ENCODE assay signal across 13 cellular contexts in genomic region chr1:27616441-27616840, GRCh38. TPM values are rescaled to one million over a fixed set of nuclear protein-coding genes. Genes with fewer than 3 reads are reported as not detected.
A peak's percentile ranks its signal among the peaks of the same experiment; 100 is the strongest.
DNase-seq lines count a peak whose midpoint lies in the region; ATAC-seq, FAIRE-seq and TF ChIP-seq lines count a peak whose summit lies in the region.
"Had no signal": no experiment of that assay in that cellular context is flagged by ENCODE, and none has a peak within 500 bp of the region (broad histone marks: within the 10 kb centered on the region; RNA-seq: fewer than 3 reads in every experiment).

No MANE protein-coding gene starts in this region.

- H3K27ac Mint-ChIP-seq in T-helper 17 cell, result peak overlapping the region; percentile 95

- TF ChIP-seq RAD21 in HepG2 (CRISPR knock-in tag; IDR thresholded peaks at IDR 0.05), result no peak

- H3K27me3 ChIP-seq in HepG2 (ENCODE audit: control insufficient read depth in 1 of 2, insufficient read depth in 2 of 2, low read length in 2 of 2) (peaks cover 0 to 16% of the 10 kb centered on the region in 2 experiments; a peak in 3 of 5 replicates), right lobe of liver (no peaks in the 10 kb centered on the region), upper lobe of right lung (no peaks in the 10 kb centered on the region), testis (no peaks in the 10 kb centered on the region)
- H3K27me3 ChIP-seq: adrenal gland had no signal

- no peaks in the 10 kb centered on the region for H3K9me3 ChIP-seq in HepG2 (ENCODE audit: low read length)
- no peaks in the 10 kb centered on the region for H3K9me3 ChIP-seq in right lobe of liver
- H3K9me3 ChIP-seq in T-helper 17 cell (ENCODE audit: control insufficient read depth, low read length, poor library complexity, severe bottlenecking), result no peaks in the 10 kb centered on the region
- H3K9me3 ChIP-seq in upper lobe of right lung, result no peaks in the 10 kb centered on the region
- H3K9me3 ChIP-seq in testis, result no peaks in the 10 kb centered on the region
- H3K9me3 ChIP-seq: adrenal gland had no signal

- no peaks in the 10 kb centered on the region for H3K36me3 Mint-ChIP-seq in T-helper 17 cell (ENCODE audit: low read depth)

- no peaks in the 10 kb centered on the region for H3K79me2 ChIP-seq in HepG2 (ENCODE audit: insufficient read depth, low read length)

- H3K9ac ChIP-seq in HepG2 (ENCODE audit: insufficient read depth, low read depth, low read length), result no peak overlapping the region

- H3K27ac ChIP-seq in HepG2 (ENCODE audit: extremely low read length, insufficient read depth, low read length), result no peak overlapping the region
- no peak overlapping the region for H3K27ac ChIP-seq in right lobe of liver
- no peak overlapping the region for H3K27ac ChIP-seq in upper lobe of right lung
- no peak overlapping the region for H3K27ac ChIP-seq in testis
- H3K27ac ChIP-seq: adrenal gland had no signal

- intact Hi-C loops in HepG2 (cut with micrococcal nuclease; ENCODE audit: unreplicated experiment), result no loop called here
- intact Hi-C loops in right lobe of liver (cut with DNase I), result loop anchor here in 1 of 2 donors (5.0 kb wide), 1 partner anchor 41 kb away; no protein-coding TSS in a partner anchor
- intact Hi-C loops in upper lobe of right lung (cut with DNase I), result no loop called here
- intact Hi-C loops in testis (cut with DNase I; ENCODE audit: low total_unique reads), result loop anchor here (10.0 kb wide), 1 partner anchor 48 kb away; no protein-coding TSS in a partner anchor

- H3K36me3 ChIP-seq in HepG2 (replicated peaks in 1 of 2; ENCODE audit: control insufficient read depth in 1 of 2, insufficient read depth in 2 of 2, low read length in 2 of 2) (no peaks in the 10 kb centered on the region), right lobe of liver (no peaks in the 10 kb centered on the region), upper lobe of right lung (no peaks in the 10 kb centered on the region), testis (ENCODE audit: low read depth, missing control alignments) (no peaks in the 10 kb centered on the region)
- H3K36me3 ChIP-seq: adrenal gland had no signal

- peak; percentile 26; the same call in 1 of the 2 replicates for TF ChIP-seq CTCF in HepG2 (CRISPR knock-in tag; IDR thresholded peaks at IDR 0.05)
- TF ChIP-seq CTCF in right lobe of liver (IDR thresholded peaks at IDR 0.05), result no peak
- peak; percentile 27 for TF ChIP-seq CTCF in fibroblast of pulmonary artery (IDR thresholded peaks at IDR 0.05; ENCODE audit: low read length, missing control alignments)
- TF ChIP-seq CTCF in upper lobe of right lung (IDR thresholded peaks at IDR 0.05), result peak; percentile 10
- TF ChIP-seq CTCF in testis (IDR thresholded peaks at IDR 0.05), result peak in 1 of 3 experiments; percentile 9

- TF ChIP-seq EP300 in HepG2 (IDR thresholded peaks at IDR 0.05; ENCODE audit: low read depth in 2 of 2, low read length in 2 of 2) (no peak), HepG2 (CRISPR knock-in tag; IDR thresholded peaks at IDR 0.05; ENCODE audit: borderline replicate concordance) (no peak)

- H3K4me1 ChIP-seq in HepG2 (ENCODE audit: insufficient read depth, low read length) (peaks cover 31% of the 10 kb centered on the region), right lobe of liver (no peaks in the 10 kb centered on the region), upper lobe of right lung (peaks cover 14% of the 10 kb centered on the region), testis (peaks cover 3% of the 10 kb centered on the region)

- no CpG with 5 or more reads among the region's 2 CpGs for WGBS in HepG2 (ENCODE audit: low lambda C conversion rate)
- WGBS in right lobe of liver (ENCODE audit: insufficient coverage, low coverage, low lambda C conversion rate, missing lambda C conversion rate), result no CpG with 5 or more reads among the region's 2 CpGs
- WGBS in testis, 2 donors, result 88 to 94% methylated on average over 2 of the region's 2 CpGs

- no peak overlapping the region for H3K4me2 ChIP-seq in HepG2 (ENCODE audit: low read depth, low read length)

- in situ Hi-C loops in HepG2 (cut with HindIII; ENCODE audit: extremely low pct_ligation_motif_present, low pct_unique_long_range_greater_than_20kb), result loop anchor here (5.0 kb wide), 1 partner anchor 41 kb away; no protein-coding TSS in a partner anchor

- DNase-seq in HepG2 (ENCODE audit: low spot score) (no peak), right lobe of liver (no peak), T-helper 17 cell (no peak), fibroblast of pulmonary artery (ENCODE audit: low read depth) (no peak), upper lobe of right lung (no peak), testis (no peak), LoVo (ENCODE audit: low spot score) (no peak)
- DNase-seq: adrenal gland; NCI-H187 treated with DMSO at 0.1 percent for 48 hours; stimulated activated naive CD4-positive, alpha-beta T cell; T-helper 2 cell had no signal

- H3K27me3 Mint-ChIP-seq in T-helper 17 cell, result no peaks in the 10 kb centered on the region

- POLR2A ChIA-PET in HepG2 (lab: Yijun Ruan, JAX), result no interaction called here

- H3K4me3 Mint-ChIP-seq in T-helper 17 cell, result no peak overlapping the region

- TF ChIP-seq POLR2A in HepG2 (IDR thresholded peaks at IDR 0.05; ENCODE audit: insufficient read depth in 1 of 2, low read depth in 2 of 2, low read length in 2 of 2), result no peak
- TF ChIP-seq POLR2A in right lobe of liver (IDR thresholded peaks at IDR 0.05), result no peak
- TF ChIP-seq POLR2A in testis (IDR thresholded peaks at IDR 0.05), result no peak

- no peak for FAIRE-seq in HepG2 (lab: Jason Lieb, UNC)
- FAIRE-seq: G401.6 had no signal

- ATAC-seq in HepG2, result peak; percentile 26; the same call in 2 of the 3 replicates
- no peak for ATAC-seq in right lobe of liver
- ATAC-seq in T-helper 17 cell, result no peak
- no peak for ATAC-seq in upper lobe of right lung
- ATAC-seq in HG03139 (IDR thresholded peaks at IDR 0.05; ENCODE audit: unreplicated experiment), result no peak

- H4K20me1 ChIP-seq in HepG2 (ENCODE audit: insufficient read depth, low read length), result no peaks in the 10 kb centered on the region

- peaks cover 46% of the 10 kb centered on the region for H3K4me1 Mint-ChIP-seq in T-helper 17 cell

- no TSS peak for BruUV-seq in HepG2 (replicated peaks; lab: Mats Ljungman, UMichigan)

- no peak overlapping the region for H2AFZ ChIP-seq in HepG2 (ENCODE audit: low read length)

- H3K4me3 ChIP-seq in HepG2 (replicated peaks in 1 of 3; ENCODE audit: insufficient read depth in 1 of 3, low read depth in 2 of 3, low read length in 3 of 3) (no peak overlapping the region), right lobe of liver (no peak overlapping the region), fibroblast of pulmonary artery (replicated peaks; ENCODE audit: low read depth, low read length) (no peak overlapping the region), upper lobe of right lung (no peak overlapping the region), testis (no peak overlapping the region)
- H3K4me3 ChIP-seq: adrenal gland had no signal

- CTCF ChIA-PET in HepG2 (lab: Yijun Ruan, JAX; ENCODE audit: low intra/inter-chr PET ratio, low total read pairs), result no interaction called here

RNA-seq across cellular contexts. Expression of gene AHDC1, which starts 12.5 kb away (rescaled TPM):
- total RNA-seq in HepG2 (2016; rRNA removed; fragmentation: Illumina TruSeq; extraction: Trizol) (2.6 and 2.7 TPM in 2 replicates), right lobe of liver (10 to 100 TPM in 3 of 6 experiments, 1 to 10 TPM in 3; 5.5 to 21.3 (median 10.9) TPM), T-helper 17 cell (10 to 100 TPM; 15.9 to 18.7 TPM), upper lobe of right lung (34.2 TPM), testis (10 to 100 TPM; 73.7 to 86.8 TPM)
- total RNA-seq in HepG2 (2016; cell fraction: cytosol; rRNA removed; fragmentation: Illumina TruSeq; extraction: Trizol; ENCODE audit: low read depth), result 1.9 and 2.6 TPM in 2 replicates
- total RNA-seq in HepG2 (2016; cell fraction: insoluble cytoplasmic fraction; rRNA removed; fragmentation: Illumina TruSeq; extraction: Trizol), result 3.1 and 3.5 TPM in 2 replicates
- total RNA-seq in HepG2 (2016; cell fraction: membrane; rRNA removed; fragmentation: Illumina TruSeq; extraction: Trizol), result 1.6 and 2.4 TPM in 2 replicates
- 3.0 and 6.6 TPM in 2 replicates for total RNA-seq in HepG2 (2016; cell fraction: nucleus; rRNA removed; fragmentation: Illumina TruSeq; extraction: Trizol)
- polyA plus RNA-seq in HepG2 (2011; rRNA removed) (1.0 and 1.2 TPM in 2 replicates), testis (ENCODE audit: insufficient read depth, low read depth, low replicate concordance) (32.5 TPM)
- 0.52 and 0.72 TPM in 2 replicates for polyA plus RNA-seq in HepG2 (2011; cell fraction: cytosol; rRNA removed)
- polyA plus RNA-seq in HepG2 (2011; cell fraction: nucleus; rRNA removed), result 7.0 and 8.3 TPM in 2 replicates
- polyA plus RNA-seq in HepG2 (2012), result 4.7 and 7.3 TPM in 2 replicates
- 0.24 and 0.35 TPM in 2 replicates for polyA plus RNA-seq in HepG2 (2016; cell fraction: cytosol; fragmentation: Illumina TruSeq; extraction: Trizol; ENCODE audit: low read depth)
- polyA plus RNA-seq in HepG2 (2016; cell fraction: insoluble cytoplasmic fraction; fragmentation: Illumina TruSeq; extraction: Trizol; ENCODE audit: low read depth), result 3.9 and 4.0 TPM in 2 replicates
- 0.32 and 0.57 TPM in 2 replicates for polyA plus RNA-seq in HepG2 (2016; cell fraction: membrane; fragmentation: Illumina TruSeq; extraction: Trizol; ENCODE audit: low read depth)
- polyA plus RNA-seq in HepG2 (2016; cell fraction: nucleus; fragmentation: Illumina TruSeq; extraction: Trizol; ENCODE audit: insufficient read depth, low read depth), result 12.2 and 16.8 TPM in 2 replicates
- 3.1 and 6.5 TPM in 2 replicates for polyA minus RNA-seq in HepG2 (2011; rRNA and poly(A)+ RNA removed; ENCODE audit: low replicate concordance)
- 3.1 and 3.7 TPM in 2 replicates for polyA minus RNA-seq in HepG2 (2011; cell fraction: cytosol; rRNA and poly(A)+ RNA removed)
- polyA minus RNA-seq in HepG2 (2011; cell fraction: nucleus; rRNA and poly(A)+ RNA removed), result 5.1 and 5.3 TPM in 2 replicates

RNA-seq across cellular contexts. Expression of gene FGR, which starts 18.5 kb away (rescaled TPM):
- not detected in 2 replicates for total RNA-seq in HepG2 (2016; rRNA removed; fragmentation: Illumina TruSeq; extraction: Trizol)
- total RNA-seq in HepG2 (2016; cell fraction: cytosol; rRNA removed; fragmentation: Illumina TruSeq; extraction: Trizol; ENCODE audit: low read depth), result not detected in 2 replicates
- total RNA-seq in HepG2 (2016; cell fraction: insoluble cytoplasmic fraction; rRNA removed; fragmentation: Illumina TruSeq; extraction: Trizol), result not detected in 2 replicates
- total RNA-seq in HepG2 (2016; cell fraction: membrane; rRNA removed; fragmentation: Illumina TruSeq; extraction: Trizol), result not detected in 2 replicates
- not detected in 2 replicates for total RNA-seq in HepG2 (2016; cell fraction: nucleus; rRNA removed; fragmentation: Illumina TruSeq; extraction: Trizol)
- polyA plus RNA-seq in HepG2 (2011; rRNA removed), result 0.04 TPM in 1 of 2 replicates, not detected in the other
- 0.01 and 0.04 TPM in 2 replicates for polyA plus RNA-seq in HepG2 (2011; cell fraction: cytosol; rRNA removed)
- 0.14 and 0.33 TPM in 2 replicates for polyA plus RNA-seq in HepG2 (2011; cell fraction: nucleus; rRNA removed)
- not detected in 2 replicates for polyA plus RNA-seq in HepG2 (2012)
- polyA plus RNA-seq in HepG2 (2016; cell fraction: cytosol; fragmentation: Illumina TruSeq; extraction: Trizol; ENCODE audit: low read depth), result not detected in 2 replicates
- not detected in 2 replicates for polyA plus RNA-seq in HepG2 (2016; cell fraction: insoluble cytoplasmic fraction; fragmentation: Illumina TruSeq; extraction: Trizol; ENCODE audit: low read depth)
- polyA plus RNA-seq in HepG2 (2016; cell fraction: membrane; fragmentation: Illumina TruSeq; extraction: Trizol; ENCODE audit: low read depth), result not detected in 2 replicates
- not detected in 2 replicates for polyA plus RNA-seq in HepG2 (2016; cell fraction: nucleus; fragmentation: Illumina TruSeq; extraction: Trizol; ENCODE audit: insufficient read depth, low read depth)
- polyA minus RNA-seq in HepG2 (2011; rRNA and poly(A)+ RNA removed; ENCODE audit: low replicate concordance), result 0.33 TPM in 1 of 2 replicates, not detected in the other
- not detected in 2 replicates for polyA minus RNA-seq in HepG2 (2011; cell fraction: cytosol; rRNA and poly(A)+ RNA removed)
- polyA minus RNA-seq in HepG2 (2011; cell fraction: nucleus; rRNA and poly(A)+ RNA removed), result not detected in 2 replicates
- 1 to 10 TPM; 2.5 to 10.0 (median 6.3) TPM for total RNA-seq in right lobe of liver
- 10 to 100 TPM in 1 of 2 donors, 1 to 10 TPM in 1; 3.3 to 12.6 TPM for total RNA-seq in T-helper 17 cell
- total RNA-seq in upper lobe of right lung, result 149 TPM
- 10 to 100 TPM in 1 of 2 donors, 1 to 10 TPM in 1; 10.0 to 10.2 TPM for total RNA-seq in testis
- polyA plus RNA-seq in testis (ENCODE audit: insufficient read depth, low read depth, low replicate concordance), result 5.2 TPM

RNA-seq across cellular contexts. Expression of gene IFI6, which starts 55.6 kb away (rescaled TPM):
- total RNA-seq in HepG2 (2016; rRNA removed; fragmentation: Illumina TruSeq; extraction: Trizol) (6.1 and 13.2 TPM in 2 replicates), right lobe of liver (10 to 100 TPM in 5 of 6 experiments, 1 to 10 TPM in 1; 9.5 to 45.7 (median 33.2) TPM), T-helper 17 cell (10 to 100 TPM; 25.7 to 26.4 TPM), upper lobe of right lung (259 TPM), testis (100 to 1,000 TPM; 120 to 288 TPM)
- total RNA-seq in HepG2 (2016; cell fraction: cytosol; rRNA removed; fragmentation: Illumina TruSeq; extraction: Trizol; ENCODE audit: low read depth), result 2.7 and 3.0 TPM in 2 replicates
- total RNA-seq in HepG2 (2016; cell fraction: insoluble cytoplasmic fraction; rRNA removed; fragmentation: Illumina TruSeq; extraction: Trizol), result 7.4 and 12.7 TPM in 2 replicates
- 3.2 and 3.3 TPM in 2 replicates for total RNA-seq in HepG2 (2016; cell fraction: membrane; rRNA removed; fragmentation: Illumina TruSeq; extraction: Trizol)
- 8.4 and 10.6 TPM in 2 replicates for total RNA-seq in HepG2 (2016; cell fraction: nucleus; rRNA removed; fragmentation: Illumina TruSeq; extraction: Trizol)
- polyA plus RNA-seq in HepG2 (2011; rRNA removed) (12.9 and 21.8 TPM in 2 replicates), testis (ENCODE audit: insufficient read depth, low read depth, low replicate concordance) (88.9 TPM)
- 18.2 and 23.3 TPM in 2 replicates for polyA plus RNA-seq in HepG2 (2011; cell fraction: cytosol; rRNA removed)
- 6.3 and 11.3 TPM in 2 replicates for polyA plus RNA-seq in HepG2 (2011; cell fraction: nucleus; rRNA removed)
- 10.8 and 16.9 TPM in 2 replicates for polyA plus RNA-seq in HepG2 (2012)
- polyA plus RNA-seq in HepG2 (2016; cell fraction: cytosol; fragmentation: Illumina TruSeq; extraction: Trizol; ENCODE audit: low read depth), result 2.0 and 3.3 TPM in 2 replicates
- 5.6 and 6.9 TPM in 2 replicates for polyA plus RNA-seq in HepG2 (2016; cell fraction: insoluble cytoplasmic fraction; fragmentation: Illumina TruSeq; extraction: Trizol; ENCODE audit: low read depth)
- 3.2 and 3.9 TPM in 2 replicates for polyA plus RNA-seq in HepG2 (2016; cell fraction: membrane; fragmentation: Illumina TruSeq; extraction: Trizol; ENCODE audit: low read depth)
- 12.0 and 16.6 TPM in 2 replicates for polyA plus RNA-seq in HepG2 (2016; cell fraction: nucleus; fragmentation: Illumina TruSeq; extraction: Trizol; ENCODE audit: insufficient read depth, low read depth)
- 7.1 and 42.2 TPM in 2 replicates for polyA minus RNA-seq in HepG2 (2011; rRNA and poly(A)+ RNA removed; ENCODE audit: low replicate concordance)
- 4.4 and 7.3 TPM in 2 replicates for polyA minus RNA-seq in HepG2 (2011; cell fraction: cytosol; rRNA and poly(A)+ RNA removed)
- polyA minus RNA-seq in HepG2 (2011; cell fraction: nucleus; rRNA and poly(A)+ RNA removed), result 1.3 and 1.4 TPM in 2 replicates

Comparison
In these comparisons a context has a peak if more than half of its experiments do, and no peak if none do; other contexts are left out.
1. CTCF ChIP-seq: peak in HepG2 (single experiment), fibroblast of pulmonary artery (single experiment) and upper lobe of right lung (single experiment); none in right lobe of liver (0 of 4).
2. RNA of gene FGR, which starts 18.5 kb away (total RNA-seq): 149 TPM in upper lobe of right lung (single experiment); 3.3 to 12.6 TPM in T-helper 17 cell, 10.0 to 10.2 TPM in testis, 2.5 to 10.0 TPM in right lobe of liver and not detected in HepG2; every median in the first group is over 10 times any median in the second.